29 cellular contexts compared by ENCODE assay signal in the genomic region with DNA sequence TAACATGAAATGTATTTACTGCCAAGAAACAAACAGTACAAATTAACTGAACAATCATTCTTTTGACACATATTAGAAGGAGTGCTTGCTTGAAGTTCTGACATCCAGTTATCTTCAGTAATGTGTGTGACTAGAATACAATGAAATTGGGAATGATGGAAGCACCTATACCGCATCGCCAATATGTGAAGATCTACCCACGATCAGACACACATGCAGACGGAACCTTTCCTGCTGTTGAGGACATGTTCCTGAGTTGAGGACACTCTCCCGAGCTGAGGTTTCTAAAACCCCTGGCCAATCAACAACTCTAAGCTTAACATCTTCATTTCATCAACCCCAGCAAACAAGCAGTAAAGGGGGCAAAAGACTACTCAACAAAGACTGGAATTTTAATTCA.
"Had no signal": no experiment of that assay in that cellular context is flagged by ENCODE, and none has a peak within 500 bp of the region (broad histone marks: within the 10 kb centered on the region; RNA-seq: fewer than 3 reads in every experiment).

A gene (minus strand): TSS at position 101 of the 400 bp plus-strand sequence. CDS start 133 bp downstream, outside the sequence.

- ATAC-seq: activated naive CD4-positive, alpha-beta T cell treated with anti-CD3 and anti-CD28 coated beads, Interleukin-2, amount 50 U/mL, for 72 hours; activated naive CD8-positive, alpha-beta T cell treated with anti-CD3 and anti-CD28 coated beads, Interleukin-2, amount 50 U/mL, for 24 hours; activated T-cell treated with anti-CD3 and anti-CD28 coated beads, Interleukin-2, amount 50 U/mL, for 4 hours; activated T-cell treated with anti-CD3 and anti-CD28 coated beads, Interleukin-2, amount 50 U/mL, for 72 hours; activated T-helper 17 cell treated with anti-CD3 and anti-CD28 coated beads, Interleukin-2, amount 50 U/mL, for 72 hours; body of pancreas had no signal

- DNase-seq: activated effector memory CD4-positive, alpha-beta T cell treated with anti-CD3 and anti-CD28 coated beads, Interleukin-2, amount 50 U/mL, for 16 hours; activated effector memory CD4-positive, alpha-beta T cell treated with Interleukin-2 at 50 U/mL for 16 hours; activated gamma-delta T cell; activated gamma-delta T cell treated with Interleukin-2 at 50 U/mL for 16 hours; activated naive CD4-positive, alpha-beta T cell; activated naive CD4-positive, alpha-beta T cell treated with anti-CD3 and anti-CD28 coated beads for 36 hours; activated naive CD4-positive, alpha-beta T cell treated with anti-CD3 and anti-CD28 coated beads, Interleukin-2, amount 10 ng/mL, durations not matched to agents 7 days and 5 days; activated naive CD4-positive, alpha-beta T cell treated with anti-CD3 and anti-CD28 coated beads, Interleukin-2, amount 50 U/mL, for 16 hours; activated naive CD4-positive, alpha-beta T cell treated with Interleukin-2 at 50 U/mL for 16 hours; activated naive CD8-positive, alpha-beta T cell treated with anti-CD3 and anti-CD28 coated beads for 36 hours; activated naive CD8-positive, alpha-beta T cell treated with anti-CD3 and anti-CD28 coated beads, Interleukin-2, amount 10 ng/mL, durations not matched to agents 7 days and 5 days; activated naive CD8-positive, alpha-beta T cell treated with anti-CD3 and anti-CD28 coated beads, Interleukin-2, amount 50 U/mL, for 24 hours; activated T-cell treated with anti-CD3 and anti-CD28 coated beads, Interleukin-2, amount 50 U/mL, for 24 hours; activated T-cell treated with anti-CD3 and anti-CD28 coated beads, Interleukin-2, amount 50 U/mL, for 4 hours; activated T-cell treated with anti-CD3 and anti-CD28 coated beads, Interleukin-2, amount 50 U/mL, for 48 hours; activated T-cell treated with anti-CD3 and anti-CD28 coated beads, Interleukin-2, amount 50 U/mL, for 72 hours; adrenal gland; amniotic stem cell; amygdala; anterior cingulate cortex; aorta; body of pancreas; brain microvascular endothelial cell; caudate nucleus; central memory CD4-positive, alpha-beta T cell; cerebellar nuclear complex had no signal

- FAIRE-seq: astrocyte had no signal
